13 cellular contexts compared by ENCODE assay signal in genomic region chr2:161709428-161709827, GRCh38.
A peak's percentile ranks its signal among the peaks of the same experiment; 100 is the strongest.
DNase-seq lines count a peak whose midpoint lies in the region; ATAC-seq and TF ChIP-seq lines count a peak whose summit lies in the region.
"Had no signal": no experiment of that assay in that cellular context is flagged by ENCODE, and none has a peak within 500 bp of the region (broad histone marks: within the 10 kb centered on the region; RNA-seq: fewer than 3 reads in every experiment).

No MANE protein-coding gene starts in this region.

- no TSS peak for BruUV-seq in Caco-2 (replicated peaks; lab: Mats Ljungman, UMichigan)

- H3K4me1 Mint-ChIP-seq in T-helper 1 cell treated with Interleukin-12 subunit alpha and Interleukin-12 subunit beta and Interleukin-4 antibody, amounts not matched to agents 30 μg/mL and 1 μg/mL, for 36 hours (ENCODE audit: low read depth) = peaks cover 1% of the 10 kb centered on the region
- no peaks in the 10 kb centered on the region for H3K4me1 Mint-ChIP-seq in T-helper 2 cell treated with Interferon-gamma antibody and Interleukin-4, amounts not matched to agents 5 μg/mL and 100 μg/mL, for 36 hours (ENCODE audit: low read depth)
- H3K4me1 Mint-ChIP-seq in naive thymus-derived CD8-positive, alpha-beta T cell = peaks cover 0 to 10% (median 2%) of the 10 kb centered on the region in 4 donors
- H3K4me1 Mint-ChIP-seq in Caco-2 (ENCODE audit: low read depth, unreplicated experiment) = no peaks in the 10 kb centered on the region

- CTCF ChIA-PET in Caco-2 (lab: Charles Lee) = no interaction called here

- H3K9me3 ChIP-seq in GM23248 (ENCODE audit: low read depth) (no peaks in the 10 kb centered on the region), Caco-2 (no peaks in the 10 kb centered on the region)

- peak overlapping the region; percentile 27; the same call in 1 of the 2 replicates for H3K9ac ChIP-seq in GM23248

- TF ChIP-seq CTCF in Caco-2 (IDR thresholded peaks at IDR 0.05; ENCODE audit: insufficient read depth in 1 of 2, low read depth in 1 of 2, low read length in 1 of 2, severe bottlenecking in 1 of 2, unreplicated experiment in 1 of 2) = no peak

- no peaks in the 10 kb centered on the region for H3K27me3 ChIP-seq in GM23248 (replicated peaks; ENCODE audit: insufficient read depth)
- no peaks in the 10 kb centered on the region for H3K27me3 ChIP-seq in Caco-2 (replicated peaks; ENCODE audit: control insufficient read depth, insufficient read depth, low read length)

- peak overlapping the region; percentile 55 for H3K4me3 ChIP-seq in GM23248
- no peak overlapping the region for H3K4me3 ChIP-seq in Caco-2 (ENCODE audit: low read depth, low read length)

- H3K4me3 Mint-ChIP-seq in T-helper 1 cell treated with Interleukin-12 subunit alpha and Interleukin-12 subunit beta and Interleukin-4 antibody, amounts not matched to agents 30 μg/mL and 1 μg/mL, for 36 hours = peak overlapping the region; percentile 16
- peak overlapping the region; percentile 57 for H3K4me3 Mint-ChIP-seq in T-helper 2 cell treated with Interferon-gamma antibody and Interleukin-4, amounts not matched to agents 5 μg/mL and 100 μg/mL, for 36 hours
- peak overlapping the region in 7 of 10 donors; percentile 11 to 73 (median 41) for H3K4me3 Mint-ChIP-seq in naive thymus-derived CD8-positive, alpha-beta T cell
- H3K4me3 Mint-ChIP-seq in Caco-2 (ENCODE audit: unreplicated experiment) = no peak overlapping the region

- H3K9me3 Mint-ChIP-seq in T-helper 1 cell treated with Interleukin-12 subunit alpha and Interleukin-12 subunit beta and Interleukin-4 antibody, amounts not matched to agents 30 μg/mL and 1 μg/mL, for 36 hours = no peaks in the 10 kb centered on the region
- H3K9me3 Mint-ChIP-seq in T-helper 2 cell treated with Interferon-gamma antibody and Interleukin-4, amounts not matched to agents 5 μg/mL and 100 μg/mL, for 36 hours = no peaks in the 10 kb centered on the region
- H3K9me3 Mint-ChIP-seq in naive thymus-derived CD8-positive, alpha-beta T cell = no peaks in the 10 kb centered on the region
- no peaks in the 10 kb centered on the region for H3K9me3 Mint-ChIP-seq in Caco-2 (ENCODE audit: unreplicated experiment)

- H3K9me2 ChIP-seq in GM23248 (ENCODE audit: insufficient read depth) = no peaks in the 10 kb centered on the region

- ATAC-seq in naive thymus-derived CD8-positive, alpha-beta T cell = no peak

- POLR2A ChIA-PET in naive thymus-derived CD8-positive, alpha-beta T cell (lab: Charles Lee) = no interaction called here
- POLR2A ChIA-PET in Caco-2 (lab: Charles Lee) = no interaction called here

- H4K20me1 ChIP-seq in GM23248 (ENCODE audit: insufficient read depth) = no peaks in the 10 kb centered on the region

- no peaks in the 10 kb centered on the region for H3K36me3 Mint-ChIP-seq in T-helper 1 cell treated with Interleukin-12 subunit alpha and Interleukin-12 subunit beta and Interleukin-4 antibody, amounts not matched to agents 30 μg/mL and 1 μg/mL, for 36 hours (ENCODE audit: low read depth)
- no peaks in the 10 kb centered on the region for H3K36me3 Mint-ChIP-seq in T-helper 2 cell treated with Interferon-gamma antibody and Interleukin-4, amounts not matched to agents 5 μg/mL and 100 μg/mL, for 36 hours (ENCODE audit: low read depth)
- H3K36me3 Mint-ChIP-seq in naive thymus-derived CD8-positive, alpha-beta T cell = no peaks in the 10 kb centered on the region
- no peaks in the 10 kb centered on the region for H3K36me3 Mint-ChIP-seq in Caco-2 (ENCODE audit: insufficient read depth, unreplicated experiment)

- H2AFZ ChIP-seq in GM23248 = peak overlapping the region; percentile 60

- no peaks in the 10 kb centered on the region for H3K79me2 ChIP-seq in GM23248 (ENCODE audit: insufficient read depth)

- H3K27ac Mint-ChIP-seq in T-helper 1 cell treated with Interleukin-12 subunit alpha and Interleukin-12 subunit beta and Interleukin-4 antibody, amounts not matched to agents 30 μg/mL and 1 μg/mL, for 36 hours = no peak overlapping the region
- no peak overlapping the region for H3K27ac Mint-ChIP-seq in T-helper 2 cell treated with Interferon-gamma antibody and Interleukin-4, amounts not matched to agents 5 μg/mL and 100 μg/mL, for 36 hours
- peak overlapping the region in 2 of 10 donors; percentile 1 to 17 for H3K27ac Mint-ChIP-seq in naive thymus-derived CD8-positive, alpha-beta T cell
- no peak overlapping the region for H3K27ac Mint-ChIP-seq in Caco-2 (ENCODE audit: unreplicated experiment)
- H3K27ac Mint-ChIP-seq: progenitor cell of endocrine pancreas had no signal

- no peaks in the 10 kb centered on the region for H3F3A ChIP-seq in GM23248 (ENCODE audit: insufficient read depth)

- in situ Hi-C loops in GM23248 (cut with MboI) = no loop called here

- intact Hi-C loops in Caco-2 (cut with micrococcal nuclease; ENCODE audit: unreplicated experiment) = no loop called here

- no peak for DNase-seq in T-helper 1 cell
- no peak for DNase-seq in GM23248
- DNase-seq in T-helper 2 cell treated with Interferon-gamma antibody and Interleukin-4, amounts not matched to agents 5 μg/mL and 100 μg/mL, for 36 hours (ENCODE audit: low spot score) = no peak
- DNase-seq in naive thymus-derived CD8-positive, alpha-beta T cell = no peak
- no peak for DNase-seq in NCI-H510A treated with DMSO at 0.1 percent for 48 hours (lab: John Stamatoyannopoulos, UW)
- no peak for DNase-seq in effector CD8-positive, alpha-beta T cell (lab: John Stamatoyannopoulos, UW)
- no peak for DNase-seq in Caco-2
- DNase-seq: amygdala, kidney glomerular epithelial cell, NCI-H1105, trophoblast cell had no signal

- H3K4me1 ChIP-seq in GM23248 (ENCODE audit: insufficient read depth) (peaks cover 19% of the 10 kb centered on the region), Caco-2 (no peaks in the 10 kb centered on the region)

- 42 to 43% methylated on average over 3 of the region's 3 CpGs for WGBS in GM23248 (ENCODE audit: low coverage in 1 of 2, low lambda C conversion rate in 2 of 2, missing lambda C conversion rate in 2 of 2), 2 experiments

- peaks cover 22% of the 10 kb centered on the region for H3K27me3 Mint-ChIP-seq in T-helper 1 cell treated with Interleukin-12 subunit alpha and Interleukin-12 subunit beta and Interleukin-4 antibody, amounts not matched to agents 30 μg/mL and 1 μg/mL, for 36 hours (ENCODE audit: low read depth)
- H3K27me3 Mint-ChIP-seq in T-helper 2 cell treated with Interferon-gamma antibody and Interleukin-4, amounts not matched to agents 5 μg/mL and 100 μg/mL, for 36 hours (ENCODE audit: low read depth) = peaks cover 5% of the 10 kb centered on the region
- peaks cover 2 to 24% (median 7%) of the 10 kb centered on the region in 5 donors for H3K27me3 Mint-ChIP-seq in naive thymus-derived CD8-positive, alpha-beta T cell
- peaks cover 2% of the 10 kb centered on the region for H3K27me3 Mint-ChIP-seq in Caco-2 (ENCODE audit: insufficient read depth, unreplicated experiment)

- no peaks in the 10 kb centered on the region for H3K36me3 ChIP-seq in GM23248 (ENCODE audit: low read depth)
- no peaks in the 10 kb centered on the region for H3K36me3 ChIP-seq in Caco-2 (ENCODE audit: control insufficient read depth, insufficient read depth, low read length)

- peak overlapping the region; percentile 77 for H3K4me2 ChIP-seq in GM23248 (ENCODE audit: unreplicated experiment)

- H3K27ac ChIP-seq in GM23248 = no peak overlapping the region
